20 cellular contexts compared by ENCODE assay signal in the genomic region with DNA sequence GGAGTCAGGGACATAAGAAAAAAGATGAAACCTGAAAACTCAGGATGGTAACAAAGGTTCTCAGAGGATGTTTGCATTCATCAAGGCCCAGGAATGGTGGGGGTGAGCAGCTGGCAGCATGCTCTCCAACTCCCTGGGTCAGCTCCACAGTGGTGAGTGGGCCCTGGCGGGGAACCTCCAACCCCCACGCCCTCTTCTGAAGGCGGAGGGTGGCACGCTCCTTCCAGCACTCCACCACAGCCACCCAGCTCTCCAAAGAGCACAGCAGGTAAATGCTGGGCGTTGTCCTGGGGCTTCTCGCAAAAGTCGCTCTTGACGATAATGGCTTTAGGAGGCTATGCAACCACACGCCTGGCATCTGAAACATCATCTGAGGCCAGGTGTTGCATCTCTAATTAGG.
"Had no signal": no experiment of that assay in that cellular context is flagged by ENCODE, and none has a peak within 500 bp of the region (broad histone marks: within the 10 kb centered on the region; RNA-seq: fewer than 3 reads in every experiment).

No MANE protein-coding gene starts in this region.

- H3K4me3 Mint-ChIP-seq: activated naive CD4-positive, alpha-beta T cell treated with anti-CD3 and anti-CD28 coated beads, Interleukin-2, amount 50 U/mL, for 24 hours; immature natural killer cell; naive B cell; stimulated activated memory B cell treated with anti-CD40 and anti-IgM and Interleukin-4, amounts not matched to agents 10 μg/mL and 1 μg/mL and 100 μg/mL, for 72 hours; type B pancreatic cell had no signal

- DNase-seq: activated CD4-positive, alpha-beta T cell treated with anti-CD3 and anti-CD28 coated beads for 1 hour; activated gamma-delta T cell treated with Interleukin-2 at 50 U/mL for 16 hours; activated T-cell treated with anti-CD3 and anti-CD28 coated beads, Interleukin-2, amount 50 U/mL, for 1 hour; aorta; brain microvascular endothelial cell; caudate nucleus; effector memory CD4-positive, alpha-beta T cell; foreskin melanocyte; immature natural killer cell; naive B cell; right lobe of liver; stimulated activated CD4-positive, alpha-beta T cell treated with anti-CD3 and anti-CD28 coated beads, Interleukin-2, amount 100 ng/mL, for 24 hours; T-helper 9 cell had no signal

- H3K4me1 Mint-ChIP-seq: activated naive CD4-positive, alpha-beta T cell treated with anti-CD3 and anti-CD28 coated beads, Interleukin-2, amount 50 U/mL, for 24 hours; immature natural killer cell; naive B cell; stimulated activated memory B cell treated with anti-CD40 and anti-IgM and Interleukin-4, amounts not matched to agents 10 μg/mL and 1 μg/mL and 100 μg/mL, for 72 hours had no signal

- H3K27me3 Mint-ChIP-seq: activated naive CD4-positive, alpha-beta T cell treated with anti-CD3 and anti-CD28 coated beads, Interleukin-2, amount 50 U/mL, for 24 hours; naive B cell; stimulated activated memory B cell treated with anti-CD40 and anti-IgM and Interleukin-4, amounts not matched to agents 10 μg/mL and 1 μg/mL and 100 μg/mL, for 72 hours had no signal

- H3K27ac Mint-ChIP-seq: activated naive CD4-positive, alpha-beta T cell treated with anti-CD3 and anti-CD28 coated beads, Interleukin-2, amount 50 U/mL, for 24 hours; immature natural killer cell; naive B cell; stimulated activated memory B cell treated with anti-CD40 and anti-IgM and Interleukin-4, amounts not matched to agents 10 μg/mL and 1 μg/mL and 100 μg/mL, for 72 hours; type B pancreatic cell had no signal

- H3K36me3 ChIP-seq: brain microvascular endothelial cell, right lobe of liver had no signal

- H3K27me3 ChIP-seq: brain microvascular endothelial cell, hepatocyte, right lobe of liver had no signal

- H3K9me3 ChIP-seq: right lobe of liver had no signal

- H3K36me3 Mint-ChIP-seq: activated naive CD4-positive, alpha-beta T cell treated with anti-CD3 and anti-CD28 coated beads, Interleukin-2, amount 50 U/mL, for 24 hours; immature natural killer cell; naive B cell; stimulated activated memory B cell treated with anti-CD40 and anti-IgM and Interleukin-4, amounts not matched to agents 10 μg/mL and 1 μg/mL and 100 μg/mL, for 72 hours; type B pancreatic cell had no signal

- H3K27ac ChIP-seq: brain microvascular endothelial cell, hepatocyte, right lobe of liver, skin epidermis had no signal

- H3K9me3 Mint-ChIP-seq: activated naive CD4-positive, alpha-beta T cell treated with anti-CD3 and anti-CD28 coated beads, Interleukin-2, amount 50 U/mL, for 24 hours; immature natural killer cell; naive B cell; stimulated activated memory B cell treated with anti-CD40 and anti-IgM and Interleukin-4, amounts not matched to agents 10 μg/mL and 1 μg/mL and 100 μg/mL, for 72 hours; type B pancreatic cell had no signal

- H3K4me3 ChIP-seq: hepatocyte, lung, right lobe of liver, skin epidermis had no signal

- H3K4me1 ChIP-seq: right lobe of liver had no signal

- ATAC-seq: left lobe of liver; right lobe of liver; stimulated activated memory B cell treated with anti-CD40 and anti-IgM and Interleukin-4, amounts not matched to agents 10 μg/mL and 1 μg/mL and 100 μg/mL, for 72 hours had no signal
